In genomic region chr7:128921866-128922440, GRCh38 we compare ENCODE assay signal across 1 cellular context.
TF ChIP-seq lines count a peak whose summit lies in the region.

No MANE protein-coding gene starts in this region.

TF ChIP-seq in H1, 55 proteins besides CTCF, POLR2A, EP300 and RAD21:
- no peak for TF ChIP-seq ATF3 (IDR thresholded peaks at IDR 0.05; ENCODE audit: insufficient read depth, low read depth, low read length)
- no peak for TF ChIP-seq CHD1 (IDR thresholded peaks at IDR 0.05; ENCODE audit: low read depth, low read length)
- 0 out of 2 replicates have a peak, but pooled peaks have one; percentile 9 for TF ChIP-seq TCF12 (IDR thresholded peaks at IDR 0.05; ENCODE audit: low read depth, low read length)
- TF ChIP-seq BCL11A (IDR thresholded peaks at IDR 0.05; ENCODE audit: low read depth in 2 of 2, low read length in 2 of 2) = no peak
TF ChIP-seq in H1: peak in this region for 1.
